In genomic region chr12:122323311-122324019, GRCh38 we compare ENCODE assay signal across 22 cellular contexts.
"Had no signal": no experiment of that assay in that cellular context is flagged by ENCODE, and none has a peak within 500 bp of the region (broad histone marks: within the 10 kb centered on the region; RNA-seq: fewer than 3 reads in every experiment).

No MANE protein-coding gene starts in this region.

- H3K9me3 Mint-ChIP-seq: stimulated activated effector memory CD8-positive, alpha-beta T cell treated with anti-CD3 and anti-CD28 coated beads, Interleukin-12 subunit alpha, Interleukin-12 subunit beta, amount 100 ng/mL, for 72 hours; type B pancreatic cell had no signal

- ATAC-seq: gastroesophageal sphincter; left cardiac atrium; left ventricle myocardium superior; naive thymus-derived CD4-positive, alpha-beta T cell; right cardiac atrium; stimulated activated effector memory CD8-positive, alpha-beta T cell treated with anti-CD3 and anti-CD28 coated beads, Interleukin-12 subunit alpha, Interleukin-12 subunit beta, amount 100 ng/mL, for 72 hours; stimulated activated naive CD8-positive, alpha-beta T cell treated with anti-CD3 and anti-CD28 coated beads, Interleukin-15, Interleukin-2, amounts not matched to agents 100 U/mL and 50 U/mL, for 24 hours had no signal

- H3K36me3 ChIP-seq: ovary, uterus had no signal

- H3K4me3 ChIP-seq: colonic mucosa, esophagus squamous epithelium, gastroesophageal sphincter, lung, ovary, suprapubic skin, thyroid gland, uterus had no signal

- H3K4me3 Mint-ChIP-seq: naive thymus-derived CD4-positive, alpha-beta T cell; stimulated activated effector memory CD8-positive, alpha-beta T cell treated with anti-CD3 and anti-CD28 coated beads, Interleukin-12 subunit alpha, Interleukin-12 subunit beta, amount 100 ng/mL, for 72 hours; type B pancreatic cell had no signal

- H3K4me1 Mint-ChIP-seq: stimulated activated effector memory CD8-positive, alpha-beta T cell treated with anti-CD3 and anti-CD28 coated beads, Interleukin-12 subunit alpha, Interleukin-12 subunit beta, amount 100 ng/mL, for 72 hours had no signal

- H3K27ac ChIP-seq: colonic mucosa, esophagus squamous epithelium, gastroesophageal sphincter, neutrophil, ovary, suprapubic skin, thyroid gland, uterus had no signal

- FAIRE-seq: keratinocyte had no signal

- H3K4me1 ChIP-seq: colonic mucosa had no signal

- DNase-seq: colonic mucosa; dermis blood vessel endothelial cell; esophagus squamous epithelium; foreskin fibroblast; glutamatergic neuron; left cardiac atrium; left ventricle myocardium superior; naive thymus-derived CD4-positive, alpha-beta T cell; ovary; right cardiac atrium; stimulated activated CD4-positive, alpha-beta T cell treated with anti-CD3 and anti-CD28 coated beads, Interleukin-4, amount 100 ng/mL, for 1 hour; stimulated activated CD8-positive, alpha-beta memory T cell treated with anti-CD3 and anti-CD28 coated beads, Interleukin-4, amount 100 ng/mL, for 48 hours; stimulated activated naive CD8-positive, alpha-beta T cell treated with anti-CD3 and anti-CD28 coated beads, Interleukin-15, Interleukin-2, amounts not matched to agents 100 U/mL and 50 U/mL, for 24 hours; thyroid gland; uterus had no signal

- H3K27ac Mint-ChIP-seq: stimulated activated effector memory CD8-positive, alpha-beta T cell treated with anti-CD3 and anti-CD28 coated beads, Interleukin-12 subunit alpha, Interleukin-12 subunit beta, amount 100 ng/mL, for 72 hours; type B pancreatic cell had no signal

- H3K27me3 ChIP-seq: colonic mucosa, esophagus squamous epithelium, gastroesophageal sphincter, neutrophil, ovary, suprapubic skin, thyroid gland, uterus had no signal

- H3K9me3 ChIP-seq: colonic mucosa, esophagus squamous epithelium, gastroesophageal sphincter, neutrophil, ovary, suprapubic skin, thyroid gland, uterus had no signal

- H3K27me3 Mint-ChIP-seq: naive thymus-derived CD4-positive, alpha-beta T cell; type B pancreatic cell had no signal
